Comparison of ENCODE assay signal across 11 cellular contexts in the genomic region with DNA sequence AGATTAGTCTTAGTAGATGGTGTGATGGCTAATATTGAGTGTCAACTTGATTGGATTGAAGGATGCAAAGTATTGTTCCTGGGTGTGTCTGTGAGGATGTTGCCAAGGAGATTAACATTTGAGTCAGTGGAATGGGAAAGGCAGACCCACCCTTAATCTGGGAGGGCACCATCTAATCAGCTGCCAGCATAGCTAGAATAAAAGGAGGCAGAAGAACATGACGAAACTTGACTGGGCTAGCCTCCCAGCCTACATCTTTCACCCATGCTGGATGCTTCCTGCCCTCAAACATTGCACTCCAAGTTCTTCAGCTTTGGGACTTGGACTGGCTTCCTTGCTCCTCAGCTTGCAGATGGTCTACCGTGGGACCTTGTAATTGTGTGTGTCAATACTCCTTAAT. TPM values are rescaled to one million over a fixed set of nuclear protein-coding genes. Genes with fewer than 3 reads are reported as not detected.
A peak's percentile ranks its signal among the peaks of the same experiment; 100 is the strongest.
DNase-seq lines count a peak whose midpoint lies in the region; ATAC-seq and TF ChIP-seq lines count a peak whose summit lies in the region.
"Not testable (repeated sequence)": the region's sequence is repeated elsewhere in the genome, so short reads cannot be mapped to it uniquely, and the experiment has no call there.
"Had no signal": no experiment of that assay in that cellular context is flagged by ENCODE, and none has a peak within 500 bp of the region (broad histone marks: within the 10 kb centered on the region; RNA-seq: fewer than 3 reads in every experiment).

No MANE protein-coding gene starts in this region.

- TF ChIP-seq POLR2A in suprapubic skin (IDR thresholded peaks at IDR 0.05), result not testable (repeated sequence)

- H3K4me3 Mint-ChIP-seq in IgD-negative memory B cell, result peak overlapping the region in 1 of 4 donors; percentile 77
- H3K4me3 Mint-ChIP-seq in activated B cell treated with CpG ODN at 0.5 μM for 24 hours, result not testable (repeated sequence)
- peak overlapping the region in 2 of 8 donors; percentile 33 to 71 for H3K4me3 Mint-ChIP-seq in naive B cell

- not testable (repeated sequence) for H3K27ac ChIP-seq in foreskin keratinocyte
- H3K27ac ChIP-seq in suprapubic skin, result peak overlapping the region; percentile 75

- TF ChIP-seq CTCF in AG10803 (conservative IDR thresholded peaks at IDR 0.05; ENCODE audit: low read length); activated B cell treated with CpG ODN at 0.5 μM for 24 hours (IDR thresholded peaks at IDR 0.05); epithelial cell of esophagus (IDR thresholded peaks at IDR 0.05; ENCODE audit: insufficient read depth, low read depth, low read length, missing control alignments); foreskin keratinocyte (conservative IDR thresholded peaks at IDR 0.05); suprapubic skin (IDR thresholded peaks at IDR 0.05): not testable (repeated sequence)

- not testable (repeated sequence) for ATAC-seq in activated B cell treated with CpG ODN at 0.5 μM for 24 hours (ENCODE audit: low read depth); naive B cell (ENCODE audit: low read depth in 2 of 2)
- peak; percentile 66 for ATAC-seq in foreskin keratinocyte

- peaks cover 3 to 14% (median 7%) of the 10 kb centered on the region in 3 donors for H3K9me3 Mint-ChIP-seq in IgD-negative memory B cell
- H3K9me3 Mint-ChIP-seq in activated B cell treated with CpG ODN at 0.5 μM for 24 hours, result peaks cover 14% of the 10 kb centered on the region
- peaks cover 0 to 23% (median 10%) of the 10 kb centered on the region in 7 donors for H3K9me3 Mint-ChIP-seq in naive B cell

- not testable (repeated sequence) for H3K4me3 ChIP-seq in AG10803 (ENCODE audit: low read length); epithelial cell of esophagus (ENCODE audit: low read length); suprapubic skin

- intact Hi-C loops in activated B cell treated with CpG ODN at 0.5 μM for 24 hours (cut with micrococcal nuclease), result not testable (repeated sequence)

- CTCF ChIA-PET in activated B cell treated with CpG ODN at 0.5 μM for 24 hours (lab: Charles Lee), result interaction anchor here (1.0 to 3.7 kb wide), 3 partner anchors 11 to 39 kb away, joined by 3 to 25 read pairs (median 5); a partner anchor contains a TSS

- WGBS in suprapubic skin, result 36% methylated on average over 2 of the region's 2 CpGs

- H3K9me3 ChIP-seq in suprapubic skin, result not testable (repeated sequence)

- H3K4me1 Mint-ChIP-seq in IgD-negative memory B cell (peaks cover 45 to 52% (median 47%) of the 10 kb centered on the region in 3 donors), activated B cell treated with CpG ODN at 0.5 μM for 24 hours (peaks cover 80% of the 10 kb centered on the region), naive B cell (peaks cover 65 to 83% (median 80%) of the 10 kb centered on the region in 3 donors)

- POLR2A ChIA-PET in activated B cell treated with CpG ODN at 0.5 μM for 24 hours (lab: Charles Lee), result interaction anchor here (1.6 to 7.8 kb wide), 4 partner anchors 8 to 85 kb away, joined by 5 to 81 read pairs (median 12); a partner anchor contains a TSS

- not testable (repeated sequence) for H3K36me3 ChIP-seq in suprapubic skin

- not testable (repeated sequence) for H3K4me1 ChIP-seq in foreskin keratinocyte
- H3K4me1 ChIP-seq in suprapubic skin, result peaks cover 15% of the 10 kb centered on the region

- H3K36me3 Mint-ChIP-seq in IgD-negative memory B cell (peaks cover 23% of the 10 kb centered on the region), activated B cell treated with CpG ODN at 0.5 μM for 24 hours (ENCODE audit: low read depth) (peaks cover 50% of the 10 kb centered on the region), naive B cell (peaks cover 36% of the 10 kb centered on the region in 2 donors)

- H3K27ac Mint-ChIP-seq in IgD-negative memory B cell (peak overlapping the region; percentile 34 to 92 (median 55)), activated B cell treated with CpG ODN at 0.5 μM for 24 hours (peak overlapping the region; percentile 79), naive B cell (peak overlapping the region in 5 of 6 donors; percentile 11 to 91 (median 44))

- DNase-seq in AG10803 (ENCODE audit: low read depth), result peak; percentile 39
- DNase-seq in activated B cell treated with CpG ODN at 0.5 μM for 24 hours; naive B cell; suprapubic skin (ENCODE audit: low spot score in 2 of 2): not testable (repeated sequence)
- DNase-seq in epithelial cell of esophagus (ENCODE audit: low read depth), result peak; percentile 79
- peak in 1 of 2 donors; percentile 61 for DNase-seq in foreskin keratinocyte

- H3K27me3 ChIP-seq in foreskin keratinocyte, suprapubic skin: not testable (repeated sequence)

- TF ChIP-seq EP300 in suprapubic skin (IDR thresholded peaks at IDR 0.05), result not testable (repeated sequence)

- not testable (repeated sequence) for H3K27me3 Mint-ChIP-seq in IgD-negative memory B cell, activated B cell treated with CpG ODN at 0.5 μM for 24 hours, naive B cell

RNA-seq across cellular contexts. Expression of a gene that starts 12.5 kb away (rescaled TPM):
- polyA plus RNA-seq in IgD-negative memory B cell (183 TPM), foreskin keratinocyte (not detected in 2 replicates), naive B cell (ENCODE audit: low read depth in 6 of 6) (100 to 1,000 TPM in 5 of 6 donors, 10 to 100 TPM in 1; 87.3 to 180 (median 116) TPM)
- total RNA-seq in activated B cell treated with CpG ODN at 0.5 μM for 24 hours (92.0 and 107 TPM in 2 replicates), foreskin keratinocyte (not detected in 2 replicates), suprapubic skin (under 1 TPM in 2 of 4 donors, not detected in 2; 0.16 to 0.17 TPM)
- total RNA-seq: Calu3, G401, GM23248, HepG2 had no signal
- polyA plus RNA-seq: GM23248, HepG2 had no signal

RNA-seq across cellular contexts. Expression of a gene that starts 34.3 kb away (rescaled TPM):
- polyA plus RNA-seq in IgD-negative memory B cell, result 33.2 TPM
- total RNA-seq in activated B cell treated with CpG ODN at 0.5 μM for 24 hours, result 39.6 and 43.0 TPM in 2 replicates
- 0.21 and 0.27 TPM in 2 replicates for total RNA-seq in foreskin keratinocyte
- 0.06 and 0.07 TPM in 2 replicates for polyA plus RNA-seq in foreskin keratinocyte
- 10 to 100 TPM; 30.2 to 53.9 (median 35.7) TPM for polyA plus RNA-seq in naive B cell (ENCODE audit: low read depth in 6 of 6)
- 1 to 10 TPM; 6.7 to 9.8 (median 8.9) TPM for total RNA-seq in suprapubic skin
- total RNA-seq: G401, GM23248 had no signal

Comparison
In these comparisons a context has a peak if more than half of its experiments do, and no peak if none do; other contexts are left out.
1. RNA of a gene that starts 12.5 kb away (total RNA-seq): 92.0 to 107 TPM in activated B cell treated with CpG ODN at 0.5 μM for 24 hours; 0.16 to 0.17 TPM in suprapubic skin and not detected in foreskin keratinocyte; every median in the first group is over 10 times any median in the second.
2. Peak in every context shown above with its lines, with median percentiles within 50 percentile points of each other: H3K27ac Mint-ChIP-seq.